Comparison of ENCODE assay signal across 3 cellular contexts in the genomic region with DNA sequence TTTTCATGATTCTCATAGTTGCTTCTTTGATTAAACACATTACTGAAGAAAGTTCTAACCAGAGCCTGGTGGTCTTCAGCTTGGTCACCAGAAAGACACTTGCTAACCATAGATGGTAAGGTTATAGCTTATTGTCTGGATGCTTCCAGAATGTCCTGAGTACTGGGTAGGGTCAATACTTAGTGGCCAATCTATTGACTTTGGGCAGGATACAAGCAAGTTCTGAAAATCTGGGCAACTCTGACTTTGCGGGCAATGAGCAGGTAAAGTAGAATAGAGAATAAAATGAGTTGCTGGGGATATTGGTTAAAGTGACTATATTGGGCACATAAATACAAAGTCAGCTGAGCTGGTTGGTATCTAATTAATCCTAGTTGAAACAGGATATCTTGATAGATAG.
TF ChIP-seq lines count a peak whose summit lies in the region.

No MANE protein-coding gene starts in this region.

TF ChIP-seq in liver, 16 proteins besides CTCF, POLR2A, EP300 and RAD21:
- TF ChIP-seq HNF4G (IDR thresholded peaks at IDR 0.05) = no peak
- TF ChIP-seq, protein P1, sequence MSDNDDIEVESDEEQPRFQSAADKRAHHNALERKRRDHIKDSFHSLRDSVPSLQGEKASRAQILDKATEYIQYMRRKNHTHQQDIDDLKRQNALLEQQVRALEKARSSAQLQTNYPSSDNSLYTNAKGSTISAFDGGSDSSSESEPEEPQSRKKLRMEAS (IDR thresholded peaks at IDR 0.05) = peak; percentile 7

TF ChIP-seq in HepG2, 621 proteins besides CTCF, POLR2A, EP300 and RAD21:
- TF ChIP-seq ZMYM3 (CRISPR knock-in tag; IDR thresholded peaks at IDR 0.05) (no peak), XRCC5 (optimal IDR thresholded peaks at IDR 0.05; ENCODE audit: low read length) (no peak), SMAD9 (CRISPR knock-in tag; IDR thresholded peaks at IDR 0.05) (no peak), ZFP90 (CRISPR knock-in tag; IDR thresholded peaks at IDR 0.05; ENCODE audit: borderline replicate concordance) (no peak), IRF1 (CRISPR knock-in tag; IDR thresholded peaks at IDR 0.05; ENCODE audit: low read depth) (no peak), ZNF816 (CRISPR knock-in tag; IDR thresholded peaks at IDR 0.05; ENCODE audit: borderline replicate concordance) (no peak), ZZZ3 (CRISPR knock-in tag; IDR thresholded peaks at IDR 0.05; ENCODE audit: borderline replicate concordance) (no peak), ZNF468 (CRISPR knock-in tag; IDR thresholded peaks at IDR 0.05) (no peak), ZNF724P (CRISPR knock-in tag; IDR thresholded peaks at IDR 0.05; ENCODE audit: borderline replicate concordance) (no peak), JDP2 (CRISPR knock-in tag; IDR thresholded peaks at IDR 0.05; ENCODE audit: borderline replicate concordance) (no peak), ZNF639 (CRISPR knock-in tag; conservative IDR thresholded peaks at IDR 0.05) (no peak), CHD2 (IDR thresholded peaks at IDR 0.05; ENCODE audit: low read depth, low read length) (no peak)
- TF ChIP-seq, protein P2, sequence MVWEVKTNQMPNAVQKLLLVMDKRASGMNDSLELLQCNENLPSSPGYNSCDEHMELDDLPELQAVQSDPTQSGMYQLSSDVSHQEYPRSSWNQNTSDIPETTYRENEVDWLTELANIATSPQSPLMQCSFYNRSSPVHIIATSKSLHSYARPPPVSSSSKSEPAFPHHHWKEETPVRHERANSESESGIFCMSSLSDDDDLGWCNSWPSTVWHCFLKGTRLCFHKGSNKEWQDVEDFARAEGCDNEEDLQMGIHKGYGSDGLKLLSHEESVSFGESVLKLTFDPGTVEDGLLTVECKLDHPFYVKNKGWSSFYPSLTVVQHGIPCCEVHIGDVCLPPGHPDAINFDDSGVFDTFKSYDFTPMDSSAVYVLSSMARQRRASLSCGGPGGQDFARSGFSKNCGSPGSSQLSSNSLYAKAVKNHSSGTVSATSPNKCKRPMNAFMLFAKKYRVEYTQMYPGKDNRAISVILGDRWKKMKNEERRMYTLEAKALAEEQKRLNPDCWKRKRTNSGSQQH (CRISPR knock-in tag; IDR thresholded peaks at IDR 0.05; ENCODE audit: low read depth) = no peak

TF ChIP-seq in endothelial cell of umbilical vein, 7 proteins besides CTCF, POLR2A, EP300 and RAD21 (continued from another document):
- TF ChIP-seq EZH2 (IDR thresholded peaks at IDR 0.05; ENCODE audit: borderline replicate concordance, low read depth, low read length, severe bottlenecking) (no peak), POLR2AphosphoS5 (IDR thresholded peaks at IDR 0.05; ENCODE audit: insufficient read depth, low read depth, low read length) (no peak), JUN (IDR thresholded peaks at IDR 0.05; ENCODE audit: borderline replicate concordance, insufficient read depth, insufficient read length, low read depth) (no peak), GATA2 (IDR thresholded peaks at IDR 0.05; ENCODE audit: insufficient read depth, insufficient read length, low read depth, low read length) (no peak), MYC (IDR thresholded peaks at IDR 0.05; ENCODE audit: low read depth, low read length) (no peak)
- TF ChIP-seq, protein P1 (IDR thresholded peaks at IDR 0.05; ENCODE audit: insufficient read depth, insufficient read length) = no peak
